Comparison of ENCODE assay signal across 2 cellular contexts in genomic region chr14:93048843-93049242, GRCh38.
TF ChIP-seq lines count a peak whose summit lies in the region.

No MANE protein-coding gene starts in this region.

TF ChIP-seq in A549, 52 proteins besides CTCF, POLR2A, EP300 and RAD21:
- TF ChIP-seq MYC (IDR thresholded peaks at IDR 0.05; ENCODE audit: borderline replicate concordance, low read length) (no peak), HDAC2 (IDR thresholded peaks at IDR 0.05) (no peak), CHD4 (IDR thresholded peaks at IDR 0.05; ENCODE audit: borderline replicate concordance) (no peak), MAFK (IDR thresholded peaks at IDR 0.05; ENCODE audit: partially characterized antibody) (no peak), NFE2L2 (conservative IDR thresholded peaks at IDR 0.05; ENCODE audit: low read length) (no peak), FOXS1 (CRISPR knock-in tag; IDR thresholded peaks at IDR 0.05) (no peak), ZNF302 (CRISPR knock-in tag; IDR thresholded peaks at IDR 0.05) (no peak), TFCP2L1 (CRISPR knock-in tag; IDR thresholded peaks at IDR 0.05) (no peak), FOSL2 (IDR thresholded peaks at IDR 0.05) (no peak), FOSL2 (CRISPR knock-in tag; IDR thresholded peaks at IDR 0.05) (no peak), CBX8 (IDR thresholded peaks at IDR 0.05) (no peak), BHLHE40 (IDR thresholded peaks at IDR 0.05; ENCODE audit: low read depth, low read length) (no peak), POLR2AphosphoS2 (conservative IDR thresholded peaks at IDR 0.05; ENCODE audit: low read length) (no peak), RCOR1 (IDR thresholded peaks at IDR 0.05; ENCODE audit: low read depth, low read length) (no peak), MAZ (IDR thresholded peaks at IDR 0.05; ENCODE audit: borderline replicate concordance, low read depth, low read length) (no peak), SMC3 (IDR thresholded peaks at IDR 0.05) (no peak)
- TF ChIP-seq, protein P1, sequence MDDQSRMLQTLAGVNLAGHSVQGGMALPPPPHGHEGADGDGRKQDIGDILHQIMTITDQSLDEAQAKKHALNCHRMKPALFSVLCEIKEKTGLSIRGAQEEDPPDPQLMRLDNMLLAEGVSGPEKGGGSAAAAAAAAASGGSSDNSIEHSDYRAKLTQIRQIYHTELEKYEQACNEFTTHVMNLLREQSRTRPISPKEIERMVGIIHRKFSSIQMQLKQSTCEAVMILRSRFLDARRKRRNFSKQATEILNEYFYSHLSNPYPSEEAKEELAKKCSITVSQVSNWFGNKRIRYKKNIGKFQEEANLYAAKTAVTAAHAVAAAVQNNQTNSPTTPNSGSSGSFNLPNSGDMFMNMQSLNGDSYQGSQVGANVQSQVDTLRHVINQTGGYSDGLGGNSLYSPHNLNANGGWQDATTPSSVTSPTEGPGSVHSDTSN (IDR thresholded peaks at IDR 0.05): no peak
- TF ChIP-seq, protein P2, sequence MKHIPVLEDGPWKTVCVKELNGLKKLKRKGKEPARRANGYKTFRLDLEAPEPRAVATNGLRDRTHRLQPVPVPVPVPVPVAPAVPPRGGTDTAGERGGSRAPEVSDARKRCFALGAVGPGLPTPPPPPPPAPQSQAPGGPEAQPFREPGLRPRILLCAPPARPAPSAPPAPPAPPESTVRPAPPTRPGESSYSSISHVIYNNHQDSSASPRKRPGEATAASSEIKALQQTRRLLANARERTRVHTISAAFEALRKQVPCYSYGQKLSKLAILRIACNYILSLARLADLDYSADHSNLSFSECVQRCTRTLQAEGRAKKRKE (CRISPR knock-in tag; IDR thresholded peaks at IDR 0.05; ENCODE audit: low read depth): no peak
- TF ChIP-seq, protein P3, sequence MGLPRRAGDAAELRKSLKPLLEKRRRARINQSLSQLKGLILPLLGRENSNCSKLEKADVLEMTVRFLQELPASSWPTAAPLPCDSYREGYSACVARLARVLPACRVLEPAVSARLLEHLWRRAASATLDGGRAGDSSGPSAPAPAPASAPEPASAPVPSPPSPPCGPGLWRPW (IDR thresholded peaks at IDR 0.05): no peak

TF ChIP-seq in SK-N-SH treated with all-trans-retinoic acid at 6 μM for 48 hours, 23 proteins besides CTCF, POLR2A, EP300 and RAD21:
- TF ChIP-seq, protein P4, sequence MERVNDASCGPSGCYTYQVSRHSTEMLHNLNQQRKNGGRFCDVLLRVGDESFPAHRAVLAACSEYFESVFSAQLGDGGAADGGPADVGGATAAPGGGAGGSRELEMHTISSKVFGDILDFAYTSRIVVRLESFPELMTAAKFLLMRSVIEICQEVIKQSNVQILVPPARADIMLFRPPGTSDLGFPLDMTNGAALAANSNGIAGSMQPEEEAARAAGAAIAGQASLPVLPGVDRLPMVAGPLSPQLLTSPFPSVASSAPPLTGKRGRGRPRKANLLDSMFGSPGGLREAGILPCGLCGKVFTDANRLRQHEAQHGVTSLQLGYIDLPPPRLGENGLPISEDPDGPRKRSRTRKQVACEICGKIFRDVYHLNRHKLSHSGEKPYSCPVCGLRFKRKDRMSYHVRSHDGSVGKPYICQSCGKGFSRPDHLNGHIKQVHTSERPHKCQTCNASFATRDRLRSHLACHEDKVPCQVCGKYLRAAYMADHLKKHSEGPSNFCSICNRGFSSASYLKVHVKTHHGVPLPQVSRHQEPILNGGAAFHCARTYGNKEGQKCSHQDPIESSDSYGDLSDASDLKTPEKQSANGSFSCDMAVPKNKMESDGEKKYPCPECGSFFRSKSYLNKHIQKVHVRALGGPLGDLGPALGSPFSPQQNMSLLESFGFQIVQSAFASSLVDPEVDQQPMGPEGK (CRISPR knock-in tag; IDR thresholded peaks at IDR 0.05; ENCODE audit: borderline replicate concordance): no peak
- TF ChIP-seq ZNF565 (CRISPR knock-in tag; conservative IDR thresholded peaks at IDR 0.05; ENCODE audit: low read depth): no peak
- TF ChIP-seq TOX (CRISPR knock-in tag; IDR thresholded peaks at IDR 0.05; ENCODE audit: borderline replicate concordance): no peak
- no peak for TF ChIP-seq ZFP30 (CRISPR knock-in tag; IDR thresholded peaks at IDR 0.05)
- TF ChIP-seq, protein P5, sequence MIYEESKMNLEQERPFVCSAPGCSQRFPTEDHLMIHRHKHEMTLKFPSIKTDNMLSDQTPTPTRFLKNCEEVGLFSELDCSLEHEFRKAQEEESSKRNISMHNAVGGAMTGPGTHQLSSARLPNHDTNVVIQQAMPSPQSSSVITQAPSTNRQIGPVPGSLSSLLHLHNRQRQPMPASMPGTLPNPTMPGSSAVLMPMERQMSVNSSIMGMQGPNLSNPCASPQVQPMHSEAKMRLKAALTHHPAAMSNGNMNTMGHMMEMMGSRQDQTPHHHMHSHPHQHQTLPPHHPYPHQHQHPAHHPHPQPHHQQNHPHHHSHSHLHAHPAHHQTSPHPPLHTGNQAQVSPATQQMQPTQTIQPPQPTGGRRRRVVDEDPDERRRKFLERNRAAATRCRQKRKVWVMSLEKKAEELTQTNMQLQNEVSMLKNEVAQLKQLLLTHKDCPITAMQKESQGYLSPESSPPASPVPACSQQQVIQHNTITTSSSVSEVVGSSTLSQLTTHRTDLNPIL (CRISPR knock-in tag; IDR thresholded peaks at IDR 0.05; ENCODE audit: low read depth): no peak
- no peak for TF ChIP-seq GLIS3 (CRISPR knock-in tag; IDR thresholded peaks at IDR 0.05)
- TF ChIP-seq ZC3H10 (CRISPR knock-in tag; IDR thresholded peaks at IDR 0.05): no peak
- TF ChIP-seq ZNF8 (CRISPR knock-in tag; IDR thresholded peaks at IDR 0.05): no peak
- TF ChIP-seq ZFP3 (CRISPR knock-in tag; IDR thresholded peaks at IDR 0.05): no peak
- no peak for TF ChIP-seq ARNTL (CRISPR knock-in tag; IDR thresholded peaks at IDR 0.05; ENCODE audit: borderline replicate concordance, low read depth)
- no peak for TF ChIP-seq TCF4 (CRISPR knock-in tag; IDR thresholded peaks at IDR 0.05; ENCODE audit: borderline replicate concordance)
- TF ChIP-seq CSDC2 (CRISPR knock-in tag; IDR thresholded peaks at IDR 0.05): no peak
- no peak for TF ChIP-seq RARB (CRISPR knock-in tag; IDR thresholded peaks at IDR 0.05)
- no peak for TF ChIP-seq ZNF70 (CRISPR knock-in tag; IDR thresholded peaks at IDR 0.05)
- TF ChIP-seq ESRRG (CRISPR knock-in tag; IDR thresholded peaks at IDR 0.05): no peak
- no peak for TF ChIP-seq CSRNP3 (CRISPR knock-in tag; IDR thresholded peaks at IDR 0.05)
- TF ChIP-seq TSHZ2 (CRISPR knock-in tag; IDR thresholded peaks at IDR 0.05): no peak
- no peak for TF ChIP-seq OSR1 (CRISPR knock-in tag; IDR thresholded peaks at IDR 0.05)
- TF ChIP-seq SNAI2 (CRISPR knock-in tag; IDR thresholded peaks at IDR 0.05): no peak
- TF ChIP-seq, protein P6, sequence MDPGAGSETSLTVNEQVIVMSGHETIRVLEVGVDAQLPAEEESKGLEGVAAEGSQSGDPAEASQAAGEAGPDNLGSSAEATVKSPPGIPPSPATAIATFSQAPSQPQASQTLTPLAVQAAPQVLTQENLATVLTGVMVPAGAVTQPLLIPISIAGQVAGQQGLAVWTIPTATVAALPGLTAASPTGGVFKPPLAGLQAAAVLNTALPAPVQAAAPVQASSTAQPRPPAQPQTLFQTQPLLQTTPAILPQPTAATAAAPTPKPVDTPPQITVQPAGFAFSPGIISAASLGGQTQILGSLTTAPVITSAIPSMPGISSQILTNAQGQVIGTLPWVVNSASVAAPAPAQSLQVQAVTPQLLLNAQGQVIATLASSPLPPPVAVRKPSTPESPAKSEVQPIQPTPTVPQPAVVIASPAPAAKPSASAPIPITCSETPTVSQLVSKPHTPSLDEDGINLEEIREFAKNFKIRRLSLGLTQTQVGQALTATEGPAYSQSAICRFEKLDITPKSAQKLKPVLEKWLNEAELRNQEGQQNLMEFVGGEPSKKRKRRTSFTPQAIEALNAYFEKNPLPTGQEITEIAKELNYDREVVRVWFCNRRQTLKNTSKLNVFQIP (CRISPR knock-in tag; IDR thresholded peaks at IDR 0.05; ENCODE audit: borderline replicate concordance, low read depth): no peak
